1 cellular context compared by ENCODE assay signal in genomic region chr16:9134739-9135138, GRCh38.
A peak's percentile ranks its signal among the peaks of the same experiment; 100 is the strongest.
TF ChIP-seq lines count a peak whose summit lies in the region.

No MANE protein-coding gene starts in this region.

TF ChIP-seq in HepG2, 621 proteins besides CTCF, POLR2A, EP300 and RAD21 (continues in another document):
- TF ChIP-seq ZNF746 (CRISPR knock-in tag; IDR thresholded peaks at IDR 0.05) (0 out of 2 replicates have a peak, but pooled peaks have one; percentile 43), THYN1 (CRISPR knock-in tag; IDR thresholded peaks at IDR 0.05; ENCODE audit: borderline replicate concordance, low read depth) (0 out of 2 replicates have a peak, but pooled peaks have one; percentile 45), ARID4A (CRISPR knock-in tag; IDR thresholded peaks at IDR 0.05; ENCODE audit: borderline replicate concordance) (peak; percentile 30; the same call in 1 of the 2 replicates), TEAD3 (CRISPR knock-in tag; optimal IDR thresholded peaks at IDR 0.05; ENCODE audit: borderline replicate concordance) (peak; percentile 36), ZNF784 (CRISPR knock-in tag; IDR thresholded peaks at IDR 0.05; ENCODE audit: borderline replicate concordance) (peak; percentile 55; the same call in 1 of the 2 replicates), RARG (CRISPR knock-in tag; IDR thresholded peaks at IDR 0.05; ENCODE audit: low read depth) (no peak), IRF2 (CRISPR knock-in tag; IDR thresholded peaks at IDR 0.05) (0 out of 2 replicates have a peak, but pooled peaks have one; percentile 39), HMGXB4 (CRISPR knock-in tag; IDR thresholded peaks at IDR 0.05; ENCODE audit: borderline replicate concordance in 1 of 2, low read depth in 1 of 2) (0 out of 4 replicates have a peak, but pooled peaks of 1 of the 2 experiments have one; percentile 48), EZH2 (conservative IDR thresholded peaks at IDR 0.05; ENCODE audit: low read depth, low read length) (no peak), ZNF337 (CRISPR knock-in tag; IDR thresholded peaks at IDR 0.05; ENCODE audit: borderline replicate concordance, low read depth) (0 out of 2 replicates have a peak, but pooled peaks have one; percentile 46), ZNF598 (CRISPR knock-in tag; IDR thresholded peaks at IDR 0.05; ENCODE audit: borderline replicate concordance) (peak; percentile 68; the same call in 1 of the 2 replicates), FOXP4 (CRISPR knock-in tag; IDR thresholded peaks at IDR 0.05) (peak; percentile 43; the same call in 1 of the 2 replicates), NFAT5 (CRISPR knock-in tag; IDR thresholded peaks at IDR 0.05) (peak; percentile 21; the same call in 1 of the 2 replicates), CBX1 (IDR thresholded peaks at IDR 0.05; ENCODE audit: low read depth) (peak; percentile 41), ZNF547 (CRISPR knock-in tag; IDR thresholded peaks at IDR 0.05) (peak; percentile 72), YEATS2 (CRISPR knock-in tag; IDR thresholded peaks at IDR 0.05; ENCODE audit: borderline replicate concordance) (peak; percentile 34; the same call in 1 of the 2 replicates), ZNF646 (CRISPR knock-in tag; IDR thresholded peaks at IDR 0.05) (no peak), BHLHE40 (IDR thresholded peaks at IDR 0.05; ENCODE audit: low read length) (peak; percentile 59; the same call in 1 of the 2 replicates), SOX13 (IDR thresholded peaks at IDR 0.05) (no peak), SOX13 (CRISPR knock-in tag; conservative IDR thresholded peaks at IDR 0.05 in 1 of 2, IDR thresholded peaks at IDR 0.05 in 1 of 2) (peak in 1 of 2 experiments; percentile 21; a peak in 1 of 4 replicates), SMAD3 (CRISPR knock-in tag; IDR thresholded peaks at IDR 0.05) (0 out of 2 replicates have a peak, but pooled peaks have one; percentile 55), TP53 (CRISPR knock-in tag; conservative IDR thresholded peaks at IDR 0.05) (no peak), ZNF770 (CRISPR knock-in tag; IDR thresholded peaks at IDR 0.05) (peak; percentile 76), ZNF430 (CRISPR knock-in tag; IDR thresholded peaks at IDR 0.05) (no peak), ZFP90 (CRISPR knock-in tag; IDR thresholded peaks at IDR 0.05; ENCODE audit: borderline replicate concordance) (0 out of 2 replicates have a peak, but pooled peaks have one; percentile 65), FOXO1 (CRISPR knock-in tag; IDR thresholded peaks at IDR 0.05) (0 out of 2 replicates have a peak, but pooled peaks have one; percentile 16), ZKSCAN8 (CRISPR knock-in tag; IDR thresholded peaks at IDR 0.05; ENCODE audit: borderline replicate concordance) (peak; percentile 51), ZNF225 (CRISPR knock-in tag; IDR thresholded peaks at IDR 0.05) (0 out of 2 replicates have a peak, but pooled peaks have one; percentile 73)
